In genomic region chr2:28566441-28567075, GRCh38 we compare ENCODE assay signal across 1 cellular context.
TF ChIP-seq lines count a peak whose summit lies in the region.

No MANE protein-coding gene starts in this region.

TF ChIP-seq in K562, 482 proteins besides CTCF, POLR2A, EP300 and RAD21 (continued from another document and continues in another):
- TF ChIP-seq, protein P1, sequence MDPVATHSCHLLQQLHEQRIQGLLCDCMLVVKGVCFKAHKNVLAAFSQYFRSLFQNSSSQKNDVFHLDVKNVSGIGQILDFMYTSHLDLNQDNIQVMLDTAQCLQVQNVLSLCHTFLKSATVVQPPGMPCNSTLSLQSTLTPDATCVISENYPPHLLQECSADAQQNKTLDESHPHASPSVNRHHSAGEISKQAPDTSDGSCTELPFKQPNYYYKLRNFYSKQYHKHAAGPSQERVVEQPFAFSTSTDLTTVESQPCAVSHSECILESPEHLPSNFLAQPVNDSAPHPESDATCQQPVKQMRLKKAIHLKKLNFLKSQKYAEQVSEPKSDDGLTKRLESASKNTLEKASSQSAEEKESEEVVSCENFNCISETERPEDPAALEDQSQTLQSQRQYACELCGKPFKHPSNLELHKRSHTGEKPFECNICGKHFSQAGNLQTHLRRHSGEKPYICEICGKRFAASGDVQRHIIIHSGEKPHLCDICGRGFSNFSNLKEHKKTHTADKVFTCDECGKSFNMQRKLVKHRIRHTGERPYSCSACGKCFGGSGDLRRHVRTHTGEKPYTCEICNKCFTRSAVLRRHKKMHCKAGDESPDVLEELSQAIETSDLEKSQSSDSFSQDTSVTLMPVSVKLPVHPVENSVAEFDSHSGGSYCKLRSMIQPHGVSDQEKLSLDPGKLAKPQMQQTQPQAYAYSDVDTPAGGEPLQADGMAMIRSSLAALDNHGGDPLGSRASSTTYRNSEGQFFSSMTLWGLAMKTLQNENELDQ (CRISPR knock-in tag; IDR thresholded peaks at IDR 0.05; ENCODE audit: borderline replicate concordance) = no peak
- TF ChIP-seq, protein P2, sequence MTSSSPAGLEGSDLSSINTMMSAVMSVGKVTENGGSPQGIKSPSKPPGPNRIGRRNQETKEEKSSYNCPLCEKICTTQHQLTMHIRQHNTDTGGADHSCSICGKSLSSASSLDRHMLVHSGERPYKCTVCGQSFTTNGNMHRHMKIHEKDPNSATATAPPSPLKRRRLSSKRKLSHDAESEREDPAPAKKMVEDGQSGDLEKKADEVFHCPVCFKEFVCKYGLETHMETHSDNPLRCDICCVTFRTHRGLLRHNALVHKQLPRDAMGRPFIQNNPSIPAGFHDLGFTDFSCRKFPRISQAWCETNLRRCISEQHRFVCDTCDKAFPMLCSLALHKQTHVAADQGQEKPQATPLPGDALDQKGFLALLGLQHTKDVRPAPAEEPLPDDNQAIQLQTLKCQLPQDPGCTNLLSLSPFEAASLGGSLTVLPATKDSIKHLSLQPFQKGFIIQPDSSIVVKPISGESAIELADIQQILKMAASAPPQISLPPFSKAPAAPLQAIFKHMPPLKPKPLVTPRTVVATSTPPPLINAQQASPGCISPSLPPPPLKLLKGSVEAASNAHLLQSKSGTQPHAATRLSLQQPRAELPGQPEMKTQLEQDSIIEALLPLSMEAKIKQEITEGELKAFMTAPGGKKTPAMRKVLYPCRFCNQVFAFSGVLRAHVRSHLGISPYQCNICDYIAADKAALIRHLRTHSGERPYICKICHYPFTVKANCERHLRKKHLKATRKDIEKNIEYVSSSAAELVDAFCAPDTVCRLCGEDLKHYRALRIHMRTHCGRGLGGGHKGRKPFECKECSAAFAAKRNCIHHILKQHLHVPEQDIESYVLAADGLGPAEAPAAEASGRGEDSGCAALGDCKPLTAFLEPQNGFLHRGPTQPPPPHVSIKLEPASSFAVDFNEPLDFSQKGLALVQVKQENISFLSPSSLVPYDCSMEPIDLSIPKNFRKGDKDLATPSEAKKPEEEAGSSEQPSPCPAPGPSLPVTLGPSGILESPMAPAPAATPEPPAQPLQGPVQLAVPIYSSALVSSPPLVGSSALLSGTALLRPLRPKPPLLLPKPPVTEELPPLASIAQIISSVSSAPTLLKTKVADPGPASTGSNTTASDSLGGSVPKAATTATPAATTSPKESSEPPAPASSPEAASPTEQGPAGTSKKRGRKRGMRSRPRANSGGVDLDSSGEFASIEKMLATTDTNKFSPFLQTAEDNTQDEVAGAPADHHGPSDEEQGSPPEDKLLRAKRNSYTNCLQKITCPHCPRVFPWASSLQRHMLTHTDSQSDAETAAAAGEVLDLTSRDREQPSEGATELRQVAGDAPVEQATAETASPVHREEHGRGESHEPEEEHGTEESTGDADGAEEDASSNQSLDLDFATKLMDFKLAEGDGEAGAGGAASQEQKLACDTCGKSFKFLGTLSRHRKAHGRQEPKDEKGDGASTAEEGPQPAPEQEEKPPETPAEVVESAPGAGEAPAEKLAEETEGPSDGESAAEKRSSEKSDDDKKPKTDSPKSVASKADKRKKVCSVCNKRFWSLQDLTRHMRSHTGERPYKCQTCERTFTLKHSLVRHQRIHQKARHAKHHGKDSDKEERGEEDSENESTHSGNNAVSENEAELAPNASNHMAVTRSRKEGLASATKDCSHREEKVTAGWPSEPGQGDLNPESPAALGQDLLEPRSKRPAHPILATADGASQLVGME (CRISPR knock-in tag; IDR thresholded peaks at IDR 0.05) = no peak
- TF ChIP-seq USF1 (CRISPR knock-in tag; IDR thresholded peaks at IDR 0.05) = no peak
- no peak for TF ChIP-seq ZMIZ1 (IDR thresholded peaks at IDR 0.05; ENCODE audit: low read depth in 2 of 2, low read length in 2 of 2)
- TF ChIP-seq, protein P3, sequence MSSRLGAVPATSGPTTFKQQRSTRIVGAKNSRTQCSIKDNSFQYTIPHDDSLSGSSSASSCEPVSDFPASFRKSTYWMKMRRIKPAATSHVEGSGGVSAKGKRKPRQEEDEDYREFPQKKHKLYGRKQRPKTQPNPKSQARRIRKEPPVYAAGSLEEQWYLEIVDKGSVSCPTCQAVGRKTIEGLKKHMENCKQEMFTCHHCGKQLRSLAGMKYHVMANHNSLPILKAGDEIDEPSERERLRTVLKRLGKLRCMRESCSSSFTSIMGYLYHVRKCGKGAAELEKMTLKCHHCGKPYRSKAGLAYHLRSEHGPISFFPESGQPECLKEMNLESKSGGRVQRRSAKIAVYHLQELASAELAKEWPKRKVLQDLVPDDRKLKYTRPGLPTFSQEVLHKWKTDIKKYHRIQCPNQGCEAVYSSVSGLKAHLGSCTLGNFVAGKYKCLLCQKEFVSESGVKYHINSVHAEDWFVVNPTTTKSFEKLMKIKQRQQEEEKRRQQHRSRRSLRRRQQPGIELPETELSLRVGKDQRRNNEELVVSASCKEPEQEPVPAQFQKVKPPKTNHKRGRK (tag; IDR thresholded peaks at IDR 0.05) = no peak
- no peak for TF ChIP-seq ELF4 (CRISPR knock-in tag; IDR thresholded peaks at IDR 0.05)
- TF ChIP-seq SPI1 (IDR thresholded peaks at IDR 0.05; ENCODE audit: borderline replicate concordance, low read depth, low read length) = no peak
- TF ChIP-seq OTX1 (CRISPR knock-in tag; IDR thresholded peaks at IDR 0.05) = no peak
- TF ChIP-seq ZNF140 (CRISPR knock-in tag; IDR thresholded peaks at IDR 0.05) = no peak
- TF ChIP-seq CEBPB (tag; IDR thresholded peaks at IDR 0.05) = no peak
- TF ChIP-seq HOXB6 (CRISPR knock-in tag; IDR thresholded peaks at IDR 0.05; ENCODE audit: borderline replicate concordance) = no peak
- TF ChIP-seq CBFA2T2 (conservative IDR thresholded peaks at IDR 0.05) = no peak
- TF ChIP-seq TAF1 (IDR thresholded peaks at IDR 0.05; ENCODE audit: control insufficient read depth, extremely low read depth, insufficient read depth, low read length, severe bottlenecking) = no peak
- 0 out of 2 replicates have a peak, but pooled peaks have one; percentile 19 for TF ChIP-seq EP400 (IDR thresholded peaks at IDR 0.05)
- TF ChIP-seq RFX5 (IDR thresholded peaks at IDR 0.05; ENCODE audit: low read depth, low read length) = no peak
- TF ChIP-seq ZNF444 (CRISPR knock-in tag; IDR thresholded peaks at IDR 0.05) = no peak
- no peak for TF ChIP-seq ZBTB40 (IDR thresholded peaks at IDR 0.05)
- TF ChIP-seq ZBTB40 (CRISPR knock-in tag; IDR thresholded peaks at IDR 0.05) = no peak
- no peak for TF ChIP-seq ETV1 (tag; conservative IDR thresholded peaks at IDR 0.05; ENCODE audit: low read depth)
- TF ChIP-seq ZNF445 (CRISPR knock-in tag; IDR thresholded peaks at IDR 0.05; ENCODE audit: low read depth) = no peak
- no peak for TF ChIP-seq LARP7 (IDR thresholded peaks at IDR 0.05)
- TF ChIP-seq KAT2B (IDR thresholded peaks at IDR 0.05; ENCODE audit: low read depth, low read length) = no peak
- peak; percentile 90 for TF ChIP-seq DEAF1 (CRISPR knock-in tag; IDR thresholded peaks at IDR 0.05)
- no peak for TF ChIP-seq PPARD (CRISPR knock-in tag; IDR thresholded peaks at IDR 0.05)
- peak; percentile 34; the same call in 1 of the 2 replicates for TF ChIP-seq MYC (IDR thresholded peaks at IDR 0.05; ENCODE audit: low read depth, low read length)
- TF ChIP-seq MYC (CRISPR knock-in tag; IDR thresholded peaks at IDR 0.05; ENCODE audit: borderline replicate concordance, low read depth) = no peak
- no peak for TF ChIP-seq ESRRA (IDR thresholded peaks at IDR 0.05; ENCODE audit: borderline replicate concordance, low read depth)
- TF ChIP-seq ZNF780A (CRISPR knock-in tag; IDR thresholded peaks at IDR 0.05) = no peak
- TF ChIP-seq HNRNPLL (IDR thresholded peaks at IDR 0.05; ENCODE audit: low read depth, low read length, poor library complexity, severe bottlenecking) = no peak
